In genomic region chr14:106024983-106025604, GRCh38 we compare ENCODE assay signal across 22 cellular contexts.
DNase-seq lines count a peak whose midpoint lies in the region; ATAC-seq and TF ChIP-seq lines count a peak whose summit lies in the region.
"Had no signal": no experiment of that assay in that cellular context is flagged by ENCODE, and none has a peak within 500 bp of the region (broad histone marks: within the 10 kb centered on the region; RNA-seq: fewer than 3 reads in every experiment).

No MANE protein-coding gene starts in this region.

- peaks cover 9% of the 10 kb centered on the region for H3K36me3 Mint-ChIP-seq in activated naive CD8-positive, alpha-beta T cell treated with anti-CD3 and anti-CD28 coated beads, Interleukin-2, amount 10 ng/mL, durations not matched to agents 7 days and 5 days
- H3K36me3 Mint-ChIP-seq in osteocyte (ENCODE audit: unreplicated experiment): no peaks in the 10 kb centered on the region
- H3K36me3 Mint-ChIP-seq: memory B cell had no signal

- H3K27me3 Mint-ChIP-seq in activated naive CD8-positive, alpha-beta T cell treated with anti-CD3 and anti-CD28 coated beads, Interleukin-2, amount 10 ng/mL, durations not matched to agents 7 days and 5 days: peaks cover 14% of the 10 kb centered on the region
- H3K27me3 Mint-ChIP-seq in osteocyte (ENCODE audit: unreplicated experiment): no peaks in the 10 kb centered on the region

- TF ChIP-seq CTCF in osteocyte (IDR thresholded peaks at IDR 0.05): no peak

- POLR2A ChIA-PET in activated naive CD8-positive, alpha-beta T cell treated with anti-CD3 and anti-CD28 coated beads, Interleukin-2, amount 10 ng/mL, durations not matched to agents 7 days and 5 days (lab: Charles Lee): no interaction called here

- H3K4me3 ChIP-seq in thymus (ENCODE audit: low read length): no peak overlapping the region
- no peak overlapping the region for H3K4me3 ChIP-seq in SJCRH30
- H3K4me3 ChIP-seq: colonic mucosa, spleen, vagina had no signal

- 15% methylated on average over 7 of the region's 7 CpGs for WGBS in thymus

- H3K4me3 Mint-ChIP-seq in activated naive CD8-positive, alpha-beta T cell treated with anti-CD3 and anti-CD28 coated beads, Interleukin-2, amount 10 ng/mL, durations not matched to agents 7 days and 5 days: peak overlapping the region; percentile 3
- H3K4me3 Mint-ChIP-seq in osteocyte (ENCODE audit: unreplicated experiment): no peak overlapping the region
- H3K4me3 Mint-ChIP-seq: memory B cell, nephron had no signal

- DNase-seq in stimulated activated CD4-positive, alpha-beta T cell treated with anti-CD3 and anti-CD28 coated beads, Interleukin-15, amount 100 ng/mL, for 24 hours: peak; percentile 59
- no peak for DNase-seq in stimulated activated CD4-positive, alpha-beta T cell treated with anti-CD3 and anti-CD28 coated beads, Interleukin-12 subunit alpha, Interleukin-12 subunit beta, amount 100 ng/mL, for 4 hours
- DNase-seq in activated CD8-positive, alpha-beta memory T cell treated with anti-CD3 and anti-CD28 coated beads, Interleukin-2, amount 50 U/mL, for 4 hours: peak; percentile 29
- DNase-seq in activated naive CD8-positive, alpha-beta T cell treated with anti-CD3 and anti-CD28 coated beads, Interleukin-2, amount 10 ng/mL, durations not matched to agents 7 days and 5 days: peak; percentile 52
- DNase-seq in SJCRH30 (no peak), osteocyte (ENCODE audit: extremely low spot score, unreplicated experiment) (no peak), NCI-H446 treated with DMSO at 0.1 percent for 48 hours (lab: John Stamatoyannopoulos, UW) (no peak)
- DNase-seq: ACHN, colonic mucosa, EL, hippocampal formation, Kasumi-1, kidney glomerular epithelial cell, NCI-H1436 treated with DMSO at 0.1 percent for 48 hours, NCI-H446, Right ventricle myocardium superior, spleen had no signal

- H3K9me3 Mint-ChIP-seq in activated naive CD8-positive, alpha-beta T cell treated with anti-CD3 and anti-CD28 coated beads, Interleukin-2, amount 10 ng/mL, durations not matched to agents 7 days and 5 days: peaks cover 7% of the 10 kb centered on the region
- H3K9me3 Mint-ChIP-seq in osteocyte (ENCODE audit: unreplicated experiment): peaks cover 36% of the 10 kb centered on the region
- H3K9me3 Mint-ChIP-seq: memory B cell had no signal

- peak overlapping the region; percentile 52 for H3K27ac Mint-ChIP-seq in activated naive CD8-positive, alpha-beta T cell treated with anti-CD3 and anti-CD28 coated beads, Interleukin-2, amount 10 ng/mL, durations not matched to agents 7 days and 5 days
- no peak overlapping the region for H3K27ac Mint-ChIP-seq in osteocyte (ENCODE audit: unreplicated experiment)
- H3K27ac Mint-ChIP-seq: memory B cell, nephron had no signal

- no peaks in the 10 kb centered on the region for H3K9me3 ChIP-seq in thymus (ENCODE audit: control insufficient read depth)
- no peaks in the 10 kb centered on the region for H3K9me3 ChIP-seq in SJCRH30 (replicated peaks)
- H3K9me3 ChIP-seq: colonic mucosa, vagina had no signal

- peaks cover 16% of the 10 kb centered on the region for H3K4me1 Mint-ChIP-seq in activated naive CD8-positive, alpha-beta T cell treated with anti-CD3 and anti-CD28 coated beads, Interleukin-2, amount 10 ng/mL, durations not matched to agents 7 days and 5 days
- no peaks in the 10 kb centered on the region for H3K4me1 Mint-ChIP-seq in osteocyte (ENCODE audit: unreplicated experiment)
- H3K4me1 Mint-ChIP-seq: nephron had no signal

- H3K4me1 ChIP-seq in thymus (ENCODE audit: control insufficient read depth, insufficient read depth, low read length) (no peaks in the 10 kb centered on the region), SJCRH30 (no peaks in the 10 kb centered on the region)
- H3K4me1 ChIP-seq: colonic mucosa, spleen, vagina had no signal

- peak overlapping the region; percentile 81 for H3K27ac ChIP-seq in thymus (ENCODE audit: low read depth)
- H3K27ac ChIP-seq in SJCRH30: no peak overlapping the region
- H3K27ac ChIP-seq: colonic mucosa, spleen, vagina had no signal

- no peaks in the 10 kb centered on the region for H3K27me3 ChIP-seq in thymus (ENCODE audit: control insufficient read depth, insufficient read depth)
- H3K27me3 ChIP-seq in SJCRH30: peaks cover 3% of the 10 kb centered on the region; the same call in 1 of the 2 replicates
- H3K27me3 ChIP-seq: colonic mucosa, spleen, vagina had no signal

- no peaks in the 10 kb centered on the region for H3K36me3 ChIP-seq in thymus (ENCODE audit: control insufficient read depth, insufficient read depth)
- H3K36me3 ChIP-seq in SJCRH30: no peaks in the 10 kb centered on the region
- H3K36me3 ChIP-seq: colonic mucosa, spleen, vagina had no signal

- ATAC-seq in activated naive CD8-positive, alpha-beta T cell treated with anti-CD3 and anti-CD28 coated beads, Interleukin-2, amount 10 ng/mL, durations not matched to agents 7 days and 5 days (ENCODE audit: low read depth): peak; percentile 95
- ATAC-seq: HCT116 had no signal

Comparison
In these comparisons a context has a peak if more than half of its experiments do, and no peak if none do; other contexts are left out.
1. DNase-seq: peak in stimulated activated CD4-positive, alpha-beta T cell treated with anti-CD3 and anti-CD28 coated beads, Interleukin-15, amount 100 ng/mL, for 24 hours (single experiment), activated CD8-positive, alpha-beta memory T cell treated with anti-CD3 and anti-CD28 coated beads, Interleukin-2, amount 50 U/mL, for 4 hours (single experiment) and activated naive CD8-positive, alpha-beta T cell treated with anti-CD3 and anti-CD28 coated beads, Interleukin-2, amount 10 ng/mL, durations not matched to agents 7 days and 5 days (single experiment); none in stimulated activated CD4-positive, alpha-beta T cell treated with anti-CD3 and anti-CD28 coated beads, Interleukin-12 subunit alpha, Interleukin-12 subunit beta, amount 100 ng/mL, for 4 hours (single experiment), SJCRH30 (0 of 2), osteocyte (single experiment) and NCI-H446 treated with DMSO at 0.1 percent for 48 hours (single experiment).